In genomic region chr18:54284967-54285785, GRCh38 we compare ENCODE assay signal across 10 cellular contexts. TPM values are rescaled to one million over a fixed set of nuclear protein-coding genes. Genes with fewer than 3 reads are reported as not detected.
A peak's percentile ranks its signal among the peaks of the same experiment; 100 is the strongest.
DNase-seq lines count a peak whose midpoint lies in the region; ATAC-seq, FAIRE-seq and TF ChIP-seq lines count a peak whose summit lies in the region.
"Had no signal": no experiment of that assay in that cellular context is flagged by ENCODE, and none has a peak within 500 bp of the region (broad histone marks: within the 10 kb centered on the region; RNA-seq: fewer than 3 reads in every experiment).

No MANE protein-coding gene starts in this region.

- CTCF ChIA-PET in activated CD8-positive, alpha-beta T cell treated with anti-CD3 and anti-CD28 coated beads, Interleukin-2, amount 10 ng/mL, durations not matched to agents 7 days and 5 days (lab: Charles Lee) = interaction anchor here (0.7 to 3.4 kb wide), 4 partner anchors 15 to 72 kb away, joined by 5 to 23 read pairs (median 8); partner anchors contain the start of genes C18orf54, POLI and STARD6

- no peak for FAIRE-seq in urothelium cell line (lab: Jason Lieb, UNC)
- no peak for FAIRE-seq in frontal cortex (lab: Jason Lieb, UNC)
- FAIRE-seq: G401.6 had no signal

- H3K9me2 ChIP-seq in hepatocyte (replicated peaks; ENCODE audit: insufficient read depth) = no peaks in the 10 kb centered on the region

- no peak overlapping the region for H3K4me3 Mint-ChIP-seq in activated CD8-positive, alpha-beta T cell treated with anti-CD3 and anti-CD28 coated beads, Interleukin-2, amount 10 ng/mL, durations not matched to agents 7 days and 5 days

- peaks cover 51% of the 10 kb centered on the region for H3K36me3 Mint-ChIP-seq in activated CD8-positive, alpha-beta T cell treated with anti-CD3 and anti-CD28 coated beads, Interleukin-2, amount 10 ng/mL, durations not matched to agents 7 days and 5 days (ENCODE audit: low read depth)

- H3K27ac ChIP-seq in hepatocyte = no peak overlapping the region
- H3K27ac ChIP-seq: cardiac muscle cell had no signal

- H3K36me3 ChIP-seq in hepatocyte (replicated peaks; ENCODE audit: insufficient read depth, low read depth) = peaks cover 3% of the 10 kb centered on the region

- intact Hi-C loops in left ventricle myocardium superior (cut with micrococcal nuclease) = no loop called here

- no peak overlapping the region for H2AFZ ChIP-seq in hepatocyte

- peak overlapping the region; percentile 23 for H3K27ac Mint-ChIP-seq in activated CD8-positive, alpha-beta T cell treated with anti-CD3 and anti-CD28 coated beads, Interleukin-2, amount 10 ng/mL, durations not matched to agents 7 days and 5 days

- H4K20me1 ChIP-seq in hepatocyte (ENCODE audit: insufficient read depth, poor library complexity, severe bottlenecking) = no peaks in the 10 kb centered on the region

- H3K4me2 ChIP-seq in hepatocyte = no peak overlapping the region

- no peaks in the 10 kb centered on the region for H3K4me1 ChIP-seq in hepatocyte (ENCODE audit: insufficient read depth)

- peaks cover 16% of the 10 kb centered on the region for H3K4me1 Mint-ChIP-seq in activated CD8-positive, alpha-beta T cell treated with anti-CD3 and anti-CD28 coated beads, Interleukin-2, amount 10 ng/mL, durations not matched to agents 7 days and 5 days (ENCODE audit: low read depth)

- no peaks in the 10 kb centered on the region for H3K9me3 Mint-ChIP-seq in activated CD8-positive, alpha-beta T cell treated with anti-CD3 and anti-CD28 coated beads, Interleukin-2, amount 10 ng/mL, durations not matched to agents 7 days and 5 days (ENCODE audit: insufficient read depth)

- H3K79me2 ChIP-seq in hepatocyte = no peaks in the 10 kb centered on the region

- no peaks in the 10 kb centered on the region for H3K27me3 Mint-ChIP-seq in activated CD8-positive, alpha-beta T cell treated with anti-CD3 and anti-CD28 coated beads, Interleukin-2, amount 10 ng/mL, durations not matched to agents 7 days and 5 days (ENCODE audit: low read depth)

- no peaks in the 10 kb centered on the region for H3K9me3 ChIP-seq in hepatocyte (ENCODE audit: low read depth)

- in situ Hi-C loops in ACHN (cut with HindIII; ENCODE audit: low pct_ligation_motif_present, low pct_unique_long_range_greater_than_20kb, low sequenced_read_pairs) = no loop called here

- 70% methylated on average over 8 of the region's 8 CpGs for WGBS in hepatocyte (ENCODE audit: low lambda C conversion rate, missing lambda C conversion rate)

- TF ChIP-seq CTCF in hepatocyte (IDR thresholded peaks at IDR 0.05; ENCODE audit: poor library complexity) = no peak

- ATAC-seq in GM19324 (IDR thresholded peaks at IDR 0.05; ENCODE audit: low FRiP score, unreplicated experiment) (peak; percentile 99), HG03175 (IDR thresholded peaks at IDR 0.05; ENCODE audit: unreplicated experiment) (peak; percentile 100), left ventricle myocardium superior (peak; percentile 97)
- peak; percentile 96 for ATAC-seq in activated CD8-positive, alpha-beta T cell treated with anti-CD3 and anti-CD28 coated beads, Interleukin-2, amount 10 ng/mL, durations not matched to agents 7 days and 5 days

- no peaks in the 10 kb centered on the region for H3K27me3 ChIP-seq in hepatocyte
- H3K27me3 ChIP-seq: cardiac muscle cell had no signal

- DNase-seq in ACHN = peak; percentile 70
- peak; percentile 61 for DNase-seq in activated CD8-positive, alpha-beta T cell treated with anti-CD3 and anti-CD28 coated beads, Interleukin-2, amount 10 ng/mL, durations not matched to agents 7 days and 5 days
- peak; percentile 65 for DNase-seq in left ventricle myocardium superior
- peak; percentile 14 for DNase-seq in urothelium cell line (ENCODE audit: low spot score)
- DNase-seq in frontal cortex (ENCODE audit: low spot score in 2 of 2) = no peak
- DNase-seq in hepatocyte (ENCODE audit: low spot score) = no peak

- H3K4me3 ChIP-seq in hepatocyte = no peak overlapping the region
- H3K4me3 ChIP-seq: cardiac muscle cell had no signal

- POLR2A ChIA-PET in activated CD8-positive, alpha-beta T cell treated with anti-CD3 and anti-CD28 coated beads, Interleukin-2, amount 10 ng/mL, durations not matched to agents 7 days and 5 days (lab: Charles Lee) = interaction anchor here (1.1 kb wide), 1 partner anchor 15 kb away, joined by 3 read pairs; no protein-coding TSS in a partner anchor

RNA-seq across cellular contexts. Expression of gene POLI, which starts 15.9 kb away (rescaled TPM):
- total RNA-seq in activated CD8-positive, alpha-beta T cell treated with anti-CD3 and anti-CD28 coated beads, Interleukin-2, amount 10 ng/mL, durations not matched to agents 7 days and 5 days = 10 to 100 TPM; 14.2 to 14.3 TPM
- total RNA-seq in left ventricle myocardium superior = 20.5 TPM
- total RNA-seq in frontal cortex = 99.9 TPM
- total RNA-seq in hepatocyte = 30.0 and 38.1 TPM in 2 replicates
- polyA plus RNA-seq in hepatocyte = 19.9 and 32.0 TPM in 2 replicates

Comparison
In these comparisons a context has a peak if more than half of its experiments do, and no peak if none do; other contexts are left out.
1. DNase-seq: peak in ACHN (single experiment), activated CD8-positive, alpha-beta T cell treated with anti-CD3 and anti-CD28 coated beads, Interleukin-2, amount 10 ng/mL, durations not matched to agents 7 days and 5 days (single experiment), left ventricle myocardium superior (single experiment) and urothelium cell line (single experiment); none in frontal cortex (0 of 2) and hepatocyte (single experiment).
2. Peak in every context shown above with its lines, with median percentiles within 50 percentile points of each other: ATAC-seq.